ENCODE assay signal across 28 cellular contexts in genomic region chr11:129721685-129722084, GRCh38.
"Had no signal": no experiment of that assay in that cellular context is flagged by ENCODE, and none has a peak within 500 bp of the region (broad histone marks: within the 10 kb centered on the region; RNA-seq: fewer than 3 reads in every experiment).

No MANE protein-coding gene starts in this region.

- H3K36me3 Mint-ChIP-seq: activated naive CD4-positive, alpha-beta T cell treated with anti-CD3 and anti-CD28 coated beads, Interleukin-2, amount 50 U/mL, for 72 hours had no signal

- H3K4me1 ChIP-seq: adrenal gland, body of pancreas, breast epithelium, SJCRH30 had no signal

- H3K9me3 ChIP-seq: adrenal gland, body of pancreas, breast epithelium, SJCRH30 had no signal

- H3K27ac Mint-ChIP-seq: activated CD4-positive, alpha-beta T cell treated with anti-CD3 and anti-CD28 coated beads, Interleukin-2, amount 10 ng/mL, durations not matched to agents 24 days and 14 days; activated CD8-positive, alpha-beta T cell treated with anti-CD3 and anti-CD28 coated beads for 36 hours; activated naive CD4-positive, alpha-beta T cell treated with anti-CD3 and anti-CD28 coated beads for 36 hours; activated naive CD4-positive, alpha-beta T cell treated with anti-CD3 and anti-CD28 coated beads, Interleukin-2, amount 50 U/mL, for 72 hours; activated T-helper 1 cell treated with anti-CD3 and anti-CD28 coated beads, Interleukin-12 subunit alpha, Interleukin-12 subunit beta, Interleukin-2, Interleukin-4 antibody, amounts not matched to agents 30 ng/mL and 10 ng/mL and 1 ng/mL, durations not matched to agents 14 hours and 24 hours and 36 hours had no signal

- H3K9me3 Mint-ChIP-seq: activated CD4-positive, alpha-beta T cell treated with anti-CD3 and anti-CD28 coated beads, Interleukin-2, amount 10 ng/mL, durations not matched to agents 24 days and 14 days; activated CD8-positive, alpha-beta T cell treated with anti-CD3 and anti-CD28 coated beads for 36 hours; activated naive CD4-positive, alpha-beta T cell treated with anti-CD3 and anti-CD28 coated beads for 36 hours; activated naive CD4-positive, alpha-beta T cell treated with anti-CD3 and anti-CD28 coated beads, Interleukin-2, amount 50 U/mL, for 72 hours; activated T-cell treated with anti-CD3 and anti-CD28 coated beads, Interleukin-2, amount 50 U/mL, for 4 hours; activated T-helper 1 cell treated with anti-CD3 and anti-CD28 coated beads, Interleukin-12 subunit alpha, Interleukin-12 subunit beta, Interleukin-2, Interleukin-4 antibody, amounts not matched to agents 30 ng/mL and 10 ng/mL and 1 ng/mL, durations not matched to agents 14 hours and 24 hours and 36 hours had no signal

- H3K27me3 ChIP-seq: adrenal gland, body of pancreas, breast epithelium, SJCRH30 had no signal

- DNase-seq: activated CD4-positive, alpha-beta T cell treated with anti-CD3 and anti-CD28 coated beads, Interleukin-2, amount 10 ng/mL, durations not matched to agents 24 days and 14 days; activated CD4-positive, alpha-beta T cell treated with anti-CD3 and anti-CD28 coated beads, Interleukin-2, amount 50 U/mL, for 4 hours; activated CD8-positive, alpha-beta T cell treated with anti-CD3 and anti-CD28 coated beads for 36 hours; activated gamma-delta T cell treated with Interleukin-2 at 50 U/mL for 16 hours; activated naive CD4-positive, alpha-beta T cell treated with anti-CD3 and anti-CD28 coated beads for 36 hours; activated T-cell treated with anti-CD3 and anti-CD28 coated beads for 4 hours; activated T-cell treated with anti-CD3 and anti-CD28 coated beads, Interleukin-2, amount 50 U/mL, for 4 hours; adrenal gland; body of pancreas; caudate nucleus; cerebellar nuclear complex; Karpas-422; KBM-7; NCI-H1048; NCI-H2081; NCI-H2171; NCI-H510A; NCI-H748 treated with DMSO at 0.1 percent for 48 hours; NK-92 treated with Interleukin-12 subunit alpha and Interleukin-12 subunit beta, amount 100 ng/mL, for 24 hours; PC-9; SHP77; SJCRH30; T1000; WERI-Rb-1 had no signal

- H3K4me3 ChIP-seq: adrenal gland, body of pancreas, breast epithelium, PC-9, SJCRH30, SK-N-MC had no signal

- ATAC-seq: activated CD8-positive, alpha-beta T cell treated with anti-CD3 and anti-CD28 coated beads for 36 hours; activated naive CD4-positive, alpha-beta T cell treated with anti-CD3 and anti-CD28 coated beads, Interleukin-2, amount 50 U/mL, for 72 hours; activated T-cell treated with anti-CD3 and anti-CD28 coated beads, Interleukin-2, amount 50 U/mL, for 4 hours; body of pancreas had no signal

- H3K27ac ChIP-seq: adrenal gland, body of pancreas, breast epithelium, PC-9, SJCRH30, SK-N-MC, WERI-Rb-1 had no signal

- H3K36me3 ChIP-seq: adrenal gland, breast epithelium, SJCRH30, WERI-Rb-1 had no signal

- H3K27me3 Mint-ChIP-seq: activated CD4-positive, alpha-beta T cell treated with anti-CD3 and anti-CD28 coated beads, Interleukin-2, amount 10 ng/mL, durations not matched to agents 24 days and 14 days; activated CD8-positive, alpha-beta T cell treated with anti-CD3 and anti-CD28 coated beads for 36 hours had no signal

- H3K4me3 Mint-ChIP-seq: activated CD4-positive, alpha-beta T cell treated with anti-CD3 and anti-CD28 coated beads, Interleukin-2, amount 10 ng/mL, durations not matched to agents 24 days and 14 days; activated CD8-positive, alpha-beta T cell treated with anti-CD3 and anti-CD28 coated beads for 36 hours; activated naive CD4-positive, alpha-beta T cell treated with anti-CD3 and anti-CD28 coated beads for 36 hours; activated T-cell treated with anti-CD3 and anti-CD28 coated beads, Interleukin-2, amount 50 U/mL, for 4 hours; activated T-helper 1 cell treated with anti-CD3 and anti-CD28 coated beads, Interleukin-12 subunit alpha, Interleukin-12 subunit beta, Interleukin-2, Interleukin-4 antibody, amounts not matched to agents 30 ng/mL and 10 ng/mL and 1 ng/mL, durations not matched to agents 14 hours and 24 hours and 36 hours had no signal
